ENCODE assay signal across 1 cellular context in the genomic region with DNA sequence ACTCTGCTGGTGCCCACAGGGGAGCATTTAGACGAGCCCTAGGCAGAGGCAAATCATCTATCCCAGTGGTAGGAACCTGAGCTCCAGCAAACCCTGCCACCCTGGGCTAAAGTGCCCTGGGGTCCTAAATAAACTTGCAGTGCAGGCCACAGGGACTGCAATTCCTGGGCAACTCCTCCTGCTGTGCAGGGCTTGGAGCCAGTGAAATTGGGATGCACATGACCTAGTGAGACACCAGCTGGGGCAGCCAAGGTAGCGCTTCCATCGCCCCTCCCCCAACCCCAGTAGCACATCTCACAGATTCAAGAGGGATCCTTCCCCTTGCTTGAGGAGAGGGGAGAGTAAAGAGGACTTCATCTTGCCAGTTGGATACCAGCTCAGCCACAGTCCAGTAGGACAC.
TF ChIP-seq lines count a peak whose summit lies in the region.

No MANE protein-coding gene starts in this region.

TF ChIP-seq in WTC11, 78 proteins besides CTCF, POLR2A, EP300 and RAD21 (continued from another document):
- TF ChIP-seq, protein P1, sequence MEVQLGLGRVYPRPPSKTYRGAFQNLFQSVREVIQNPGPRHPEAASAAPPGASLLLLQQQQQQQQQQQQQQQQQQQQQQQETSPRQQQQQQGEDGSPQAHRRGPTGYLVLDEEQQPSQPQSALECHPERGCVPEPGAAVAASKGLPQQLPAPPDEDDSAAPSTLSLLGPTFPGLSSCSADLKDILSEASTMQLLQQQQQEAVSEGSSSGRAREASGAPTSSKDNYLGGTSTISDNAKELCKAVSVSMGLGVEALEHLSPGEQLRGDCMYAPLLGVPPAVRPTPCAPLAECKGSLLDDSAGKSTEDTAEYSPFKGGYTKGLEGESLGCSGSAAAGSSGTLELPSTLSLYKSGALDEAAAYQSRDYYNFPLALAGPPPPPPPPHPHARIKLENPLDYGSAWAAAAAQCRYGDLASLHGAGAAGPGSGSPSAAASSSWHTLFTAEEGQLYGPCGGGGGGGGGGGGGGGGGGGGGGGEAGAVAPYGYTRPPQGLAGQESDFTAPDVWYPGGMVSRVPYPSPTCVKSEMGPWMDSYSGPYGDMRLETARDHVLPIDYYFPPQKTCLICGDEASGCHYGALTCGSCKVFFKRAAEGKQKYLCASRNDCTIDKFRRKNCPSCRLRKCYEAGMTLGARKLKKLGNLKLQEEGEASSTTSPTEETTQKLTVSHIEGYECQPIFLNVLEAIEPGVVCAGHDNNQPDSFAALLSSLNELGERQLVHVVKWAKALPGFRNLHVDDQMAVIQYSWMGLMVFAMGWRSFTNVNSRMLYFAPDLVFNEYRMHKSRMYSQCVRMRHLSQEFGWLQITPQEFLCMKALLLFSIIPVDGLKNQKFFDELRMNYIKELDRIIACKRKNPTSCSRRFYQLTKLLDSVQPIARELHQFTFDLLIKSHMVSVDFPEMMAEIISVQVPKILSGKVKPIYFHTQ (CRISPR knock-in tag; IDR thresholded peaks at IDR 0.05) = no peak
- TF ChIP-seq, protein P2, sequence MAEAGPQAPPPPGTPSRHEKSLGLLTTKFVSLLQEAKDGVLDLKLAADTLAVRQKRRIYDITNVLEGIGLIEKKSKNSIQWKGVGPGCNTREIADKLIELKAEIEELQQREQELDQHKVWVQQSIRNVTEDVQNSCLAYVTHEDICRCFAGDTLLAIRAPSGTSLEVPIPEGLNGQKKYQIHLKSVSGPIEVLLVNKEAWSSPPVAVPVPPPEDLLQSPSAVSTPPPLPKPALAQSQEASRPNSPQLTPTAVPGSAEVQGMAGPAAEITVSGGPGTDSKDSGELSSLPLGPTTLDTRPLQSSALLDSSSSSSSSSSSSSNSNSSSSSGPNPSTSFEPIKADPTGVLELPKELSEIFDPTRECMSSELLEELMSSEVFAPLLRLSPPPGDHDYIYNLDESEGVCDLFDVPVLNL (CRISPR knock-in tag; IDR thresholded peaks at IDR 0.05; ENCODE audit: borderline replicate concordance, low read depth) = no peak
- TF ChIP-seq, protein P3, sequence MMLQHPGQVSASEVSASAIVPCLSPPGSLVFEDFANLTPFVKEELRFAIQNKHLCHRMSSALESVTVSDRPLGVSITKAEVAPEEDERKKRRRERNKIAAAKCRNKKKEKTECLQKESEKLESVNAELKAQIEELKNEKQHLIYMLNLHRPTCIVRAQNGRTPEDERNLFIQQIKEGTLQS (CRISPR knock-in tag; conservative IDR thresholded peaks at IDR 0.05) = no peak
- TF ChIP-seq, protein P4, sequence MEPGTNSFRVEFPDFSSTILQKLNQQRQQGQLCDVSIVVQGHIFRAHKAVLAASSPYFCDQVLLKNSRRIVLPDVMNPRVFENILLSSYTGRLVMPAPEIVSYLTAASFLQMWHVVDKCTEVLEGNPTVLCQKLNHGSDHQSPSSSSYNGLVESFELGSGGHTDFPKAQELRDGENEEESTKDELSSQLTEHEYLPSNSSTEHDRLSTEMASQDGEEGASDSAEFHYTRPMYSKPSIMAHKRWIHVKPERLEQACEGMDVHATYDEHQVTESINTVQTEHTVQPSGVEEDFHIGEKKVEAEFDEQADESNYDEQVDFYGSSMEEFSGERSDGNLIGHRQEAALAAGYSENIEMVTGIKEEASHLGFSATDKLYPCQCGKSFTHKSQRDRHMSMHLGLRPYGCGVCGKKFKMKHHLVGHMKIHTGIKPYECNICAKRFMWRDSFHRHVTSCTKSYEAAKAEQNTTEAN (CRISPR knock-in tag; IDR thresholded peaks at IDR 0.05) = no peak
- TF ChIP-seq, protein P5, sequence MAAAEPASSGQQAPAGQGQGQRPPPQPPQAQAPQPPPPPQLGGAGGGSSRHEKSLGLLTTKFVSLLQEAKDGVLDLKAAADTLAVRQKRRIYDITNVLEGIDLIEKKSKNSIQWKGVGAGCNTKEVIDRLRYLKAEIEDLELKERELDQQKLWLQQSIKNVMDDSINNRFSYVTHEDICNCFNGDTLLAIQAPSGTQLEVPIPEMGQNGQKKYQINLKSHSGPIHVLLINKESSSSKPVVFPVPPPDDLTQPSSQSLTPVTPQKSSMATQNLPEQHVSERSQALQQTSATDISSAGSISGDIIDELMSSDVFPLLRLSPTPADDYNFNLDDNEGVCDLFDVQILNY (CRISPR knock-in tag; IDR thresholded peaks at IDR 0.05) = no peak
- no peak for TF ChIP-seq NFE2L1 (CRISPR knock-in tag; IDR thresholded peaks at IDR 0.05)
- no peak for TF ChIP-seq ZNF219 (CRISPR knock-in tag; IDR thresholded peaks at IDR 0.05; ENCODE audit: borderline replicate concordance)
- no peak for TF ChIP-seq SMAD4 (CRISPR knock-in tag; IDR thresholded peaks at IDR 0.05)
